In the genomic region with DNA sequence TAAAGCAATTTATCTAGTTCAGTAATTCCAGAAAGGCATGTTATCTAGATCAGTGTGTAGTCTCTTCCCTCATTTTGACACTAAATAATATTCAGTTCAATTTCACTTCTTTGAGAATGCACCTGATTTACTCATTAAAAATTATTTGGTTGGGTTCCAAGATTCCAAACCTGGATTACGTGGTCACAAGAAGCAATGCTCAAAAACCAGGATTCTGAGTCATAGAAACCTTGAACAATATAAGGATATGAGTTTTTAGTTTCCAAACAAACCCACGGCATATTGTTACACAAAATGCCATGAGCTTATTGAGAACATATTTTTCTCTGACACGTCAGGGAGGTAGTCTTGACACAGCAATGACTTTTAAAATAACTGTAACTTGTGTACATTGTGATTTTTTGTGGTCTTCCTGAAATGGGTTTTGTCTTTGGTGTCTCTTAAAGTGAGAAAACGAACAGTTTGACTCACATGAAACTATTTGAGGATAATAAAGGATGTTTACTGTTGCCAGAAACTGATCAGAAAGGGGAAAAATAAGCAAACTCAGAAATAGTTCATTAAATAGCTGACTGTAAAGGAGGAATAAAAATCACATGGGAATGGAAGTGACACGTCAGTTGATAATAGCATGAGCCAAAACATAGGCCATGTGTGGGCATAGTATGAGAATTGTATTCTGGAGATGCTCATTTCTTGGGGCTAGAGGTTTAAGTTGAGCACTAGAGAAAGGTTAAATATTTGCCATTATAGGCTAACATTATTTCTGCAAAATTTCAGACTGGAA, we compare ENCODE assay signal across 17 cellular contexts.
DNase-seq lines count a peak whose midpoint lies in the region; ATAC-seq and TF ChIP-seq lines count a peak whose summit lies in the region.
"Had no signal": no experiment of that assay in that cellular context is flagged by ENCODE, and none has a peak within 500 bp of the region (broad histone marks: within the 10 kb centered on the region; RNA-seq: fewer than 3 reads in every experiment).

No MANE protein-coding gene starts in this region.

- 24 to 39% methylated on average over 5 of the region's 5 CpGs for WGBS in esophagus squamous epithelium, 2 donors

- peak overlapping the region; percentile 27 for H3K4me2 ChIP-seq in skeletal muscle satellite cell (ENCODE audit: low read length)
- H3K4me2 ChIP-seq: neural progenitor cell had no signal

- H3K27ac Mint-ChIP-seq in HFFc6: peak overlapping the region; percentile 87
- H3K27ac Mint-ChIP-seq: activated naive CD4-positive, alpha-beta T cell treated with anti-CD3 and anti-CD28 coated beads, Interleukin-2, amount 50 U/mL, for 24 hours had no signal

- no peaks in the 10 kb centered on the region for H3K36me3 Mint-ChIP-seq in HFFc6 (ENCODE audit: low read depth)
- H3K36me3 Mint-ChIP-seq: activated naive CD4-positive, alpha-beta T cell treated with anti-CD3 and anti-CD28 coated beads, Interleukin-2, amount 50 U/mL, for 24 hours; neural progenitor cell had no signal

- no peak for ATAC-seq in HG02852 (IDR thresholded peaks at IDR 0.05; ENCODE audit: unreplicated experiment)

- H3K4me1 ChIP-seq in adipocyte (ENCODE audit: control insufficient read depth, insufficient read depth, low read length): peaks cover 25% of the 10 kb centered on the region
- H3K4me1 ChIP-seq in skeletal muscle satellite cell (ENCODE audit: control insufficient read depth, insufficient read depth, low read length): peaks cover 31% of the 10 kb centered on the region
- peaks cover 0 to 7% (median 0%) of the 10 kb centered on the region in 3 donors for H3K4me1 ChIP-seq in esophagus squamous epithelium
- H3K4me1 ChIP-seq: left ventricle myocardium inferior had no signal

- no peak overlapping the region for H3K4me3 ChIP-seq in adipocyte (ENCODE audit: low read length)
- H3K4me3 ChIP-seq in fibroblast of villous mesenchyme (ENCODE audit: low read depth, low read length): no peak overlapping the region
- no peak overlapping the region for H3K4me3 ChIP-seq in skeletal muscle satellite cell (ENCODE audit: low read length)
- H3K4me3 ChIP-seq in esophagus squamous epithelium: no peak overlapping the region
- H3K4me3 ChIP-seq: left ventricle myocardium inferior, neural progenitor cell, thoracic aorta had no signal

- no peaks in the 10 kb centered on the region for H3K9me3 Mint-ChIP-seq in HFFc6
- H3K9me3 Mint-ChIP-seq: neural progenitor cell had no signal

- no peaks in the 10 kb centered on the region for H3K27me3 ChIP-seq in adipocyte (replicated peaks; ENCODE audit: control insufficient read depth, insufficient read depth, low read length)
- H3K27me3 ChIP-seq in skeletal muscle satellite cell (ENCODE audit: control insufficient read depth, insufficient read depth, low read length): no peaks in the 10 kb centered on the region
- no peaks in the 10 kb centered on the region for H3K27me3 ChIP-seq in esophagus squamous epithelium
- H3K27me3 ChIP-seq: neural progenitor cell had no signal

- no peaks in the 10 kb centered on the region; the same call in 1 of the 2 replicates for H3K27me3 Mint-ChIP-seq in HFFc6 (ENCODE audit: insufficient read depth)
- H3K27me3 Mint-ChIP-seq: activated naive CD4-positive, alpha-beta T cell treated with anti-CD3 and anti-CD28 coated beads, Interleukin-2, amount 50 U/mL, for 24 hours had no signal

- peak overlapping the region; percentile 64 for H3K4me3 Mint-ChIP-seq in HFFc6
- H3K4me3 Mint-ChIP-seq: activated naive CD4-positive, alpha-beta T cell treated with anti-CD3 and anti-CD28 coated beads, Interleukin-2, amount 50 U/mL, for 24 hours; neural progenitor cell had no signal

- H3K9me3 ChIP-seq in adipocyte (ENCODE audit: control insufficient read depth, low read length): no peaks in the 10 kb centered on the region
- no peaks in the 10 kb centered on the region for H3K9me3 ChIP-seq in skeletal muscle satellite cell (replicated peaks; ENCODE audit: low read length)
- H3K9me3 ChIP-seq in esophagus squamous epithelium: no peaks in the 10 kb centered on the region
- H3K9me3 ChIP-seq: left ventricle myocardium inferior, thoracic aorta had no signal

- no peak overlapping the region for H3K27ac ChIP-seq in esophagus squamous epithelium
- H3K27ac ChIP-seq: left ventricle myocardium inferior, neural progenitor cell, thoracic aorta had no signal

- intact Hi-C loops in esophagus squamous epithelium (cut with DNase I): no loop called here

- TF ChIP-seq CTCF in HFFc6 (IDR thresholded peaks at IDR 0.05) (no peak), fibroblast of villous mesenchyme (IDR thresholded peaks at IDR 0.05; ENCODE audit: insufficient read depth, low read depth, low read length) (no peak), esophagus squamous epithelium (IDR thresholded peaks at IDR 0.05) (no peak)

- no peak for TF ChIP-seq POLR2A in esophagus squamous epithelium (IDR thresholded peaks at IDR 0.05)

- DNase-seq in HFFc6: peak; percentile 35
- peak; percentile 80 for DNase-seq in adipocyte (ENCODE audit: low read depth)
- DNase-seq in fibroblast of villous mesenchyme (ENCODE audit: low read depth): peak; percentile 14
- no peak for DNase-seq in esophagus squamous epithelium (lab: John Stamatoyannopoulos, UW)
- no peak for DNase-seq in DMS153 treated with DMSO at 0.1 percent for 48 hours (lab: John Stamatoyannopoulos, UW; ENCODE audit: unreplicated experiment)
- DNase-seq in NOMO-1 (lab: John Stamatoyannopoulos, UW; ENCODE audit: unreplicated experiment in 2 of 2): no peak
- DNase-seq: cortex of kidney, KG1, left ventricle myocardium inferior, NCI-H2029, NCI-H774, SIG-M5 had no signal

- H3K36me3 ChIP-seq in adipocyte (ENCODE audit: control insufficient read depth, insufficient read depth, low read length, severe bottlenecking) (no peaks in the 10 kb centered on the region), skeletal muscle satellite cell (ENCODE audit: insufficient read depth, low read length) (no peaks in the 10 kb centered on the region), esophagus squamous epithelium (no peaks in the 10 kb centered on the region)
- H3K36me3 ChIP-seq: left ventricle myocardium inferior, neural progenitor cell, thoracic aorta had no signal

- no peak overlapping the region for H3K9ac ChIP-seq in adipocyte (ENCODE audit: low read length)
- H3K9ac ChIP-seq in skeletal muscle satellite cell (ENCODE audit: low read depth, low read length): peak overlapping the region; percentile 36
- H3K9ac ChIP-seq: neural progenitor cell had no signal

- H3K4me1 Mint-ChIP-seq in HFFc6 (ENCODE audit: low read depth): peaks cover 75% of the 10 kb centered on the region
- H3K4me1 Mint-ChIP-seq: activated naive CD4-positive, alpha-beta T cell treated with anti-CD3 and anti-CD28 coated beads, Interleukin-2, amount 50 U/mL, for 24 hours had no signal

Comparison
In these comparisons a context has a peak if more than half of its experiments do, and no peak if none do; other contexts are left out.
1. DNase-seq: peak in HFFc6 (single experiment), adipocyte (single experiment) and fibroblast of villous mesenchyme (single experiment); none in esophagus squamous epithelium (single experiment), DMS153 treated with DMSO at 0.1 percent for 48 hours (single experiment) and NOMO-1 (0 of 2).